In genomic region chr17:7294614-7295153, GRCh38 we compare ENCODE assay signal across 1 cellular context.
TF ChIP-seq lines count a peak whose summit lies in the region.

Gene YBX2 (minus strand): TSS chr17:7294639. CDS start chr17:7294500, 139 bp downstream.

TF ChIP-seq in WTC11, 78 proteins besides CTCF, POLR2A, EP300 and RAD21 (continued from another document):
- TF ChIP-seq, protein P1, sequence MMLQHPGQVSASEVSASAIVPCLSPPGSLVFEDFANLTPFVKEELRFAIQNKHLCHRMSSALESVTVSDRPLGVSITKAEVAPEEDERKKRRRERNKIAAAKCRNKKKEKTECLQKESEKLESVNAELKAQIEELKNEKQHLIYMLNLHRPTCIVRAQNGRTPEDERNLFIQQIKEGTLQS (CRISPR knock-in tag; conservative IDR thresholded peaks at IDR 0.05) = no peak
- TF ChIP-seq, protein P2, sequence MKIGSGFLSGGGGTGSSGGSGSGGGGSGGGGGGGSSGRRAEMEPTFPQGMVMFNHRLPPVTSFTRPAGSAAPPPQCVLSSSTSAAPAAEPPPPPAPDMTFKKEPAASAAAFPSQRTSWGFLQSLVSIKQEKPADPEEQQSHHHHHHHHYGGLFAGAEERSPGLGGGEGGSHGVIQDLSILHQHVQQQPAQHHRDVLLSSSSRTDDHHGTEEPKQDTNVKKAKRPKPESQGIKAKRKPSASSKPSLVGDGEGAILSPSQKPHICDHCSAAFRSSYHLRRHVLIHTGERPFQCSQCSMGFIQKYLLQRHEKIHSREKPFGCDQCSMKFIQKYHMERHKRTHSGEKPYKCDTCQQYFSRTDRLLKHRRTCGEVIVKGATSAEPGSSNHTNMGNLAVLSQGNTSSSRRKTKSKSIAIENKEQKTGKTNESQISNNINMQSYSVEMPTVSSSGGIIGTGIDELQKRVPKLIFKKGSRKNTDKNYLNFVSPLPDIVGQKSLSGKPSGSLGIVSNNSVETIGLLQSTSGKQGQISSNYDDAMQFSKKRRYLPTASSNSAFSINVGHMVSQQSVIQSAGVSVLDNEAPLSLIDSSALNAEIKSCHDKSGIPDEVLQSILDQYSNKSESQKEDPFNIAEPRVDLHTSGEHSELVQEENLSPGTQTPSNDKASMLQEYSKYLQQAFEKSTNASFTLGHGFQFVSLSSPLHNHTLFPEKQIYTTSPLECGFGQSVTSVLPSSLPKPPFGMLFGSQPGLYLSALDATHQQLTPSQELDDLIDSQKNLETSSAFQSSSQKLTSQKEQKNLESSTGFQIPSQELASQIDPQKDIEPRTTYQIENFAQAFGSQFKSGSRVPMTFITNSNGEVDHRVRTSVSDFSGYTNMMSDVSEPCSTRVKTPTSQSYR (CRISPR knock-in tag; IDR thresholded peaks at IDR 0.05) = peak; percentile 87
- TF ChIP-seq ZNF219 (CRISPR knock-in tag; IDR thresholded peaks at IDR 0.05; ENCODE audit: borderline replicate concordance) (no peak), FOXK1 (CRISPR knock-in tag; IDR thresholded peaks at IDR 0.05) (peak; percentile 57; the same call in 1 of the 2 replicates), ZNF232 (CRISPR knock-in tag; IDR thresholded peaks at IDR 0.05) (peak; percentile 67; the same call in 1 of the 2 replicates)
- TF ChIP-seq, protein P3, sequence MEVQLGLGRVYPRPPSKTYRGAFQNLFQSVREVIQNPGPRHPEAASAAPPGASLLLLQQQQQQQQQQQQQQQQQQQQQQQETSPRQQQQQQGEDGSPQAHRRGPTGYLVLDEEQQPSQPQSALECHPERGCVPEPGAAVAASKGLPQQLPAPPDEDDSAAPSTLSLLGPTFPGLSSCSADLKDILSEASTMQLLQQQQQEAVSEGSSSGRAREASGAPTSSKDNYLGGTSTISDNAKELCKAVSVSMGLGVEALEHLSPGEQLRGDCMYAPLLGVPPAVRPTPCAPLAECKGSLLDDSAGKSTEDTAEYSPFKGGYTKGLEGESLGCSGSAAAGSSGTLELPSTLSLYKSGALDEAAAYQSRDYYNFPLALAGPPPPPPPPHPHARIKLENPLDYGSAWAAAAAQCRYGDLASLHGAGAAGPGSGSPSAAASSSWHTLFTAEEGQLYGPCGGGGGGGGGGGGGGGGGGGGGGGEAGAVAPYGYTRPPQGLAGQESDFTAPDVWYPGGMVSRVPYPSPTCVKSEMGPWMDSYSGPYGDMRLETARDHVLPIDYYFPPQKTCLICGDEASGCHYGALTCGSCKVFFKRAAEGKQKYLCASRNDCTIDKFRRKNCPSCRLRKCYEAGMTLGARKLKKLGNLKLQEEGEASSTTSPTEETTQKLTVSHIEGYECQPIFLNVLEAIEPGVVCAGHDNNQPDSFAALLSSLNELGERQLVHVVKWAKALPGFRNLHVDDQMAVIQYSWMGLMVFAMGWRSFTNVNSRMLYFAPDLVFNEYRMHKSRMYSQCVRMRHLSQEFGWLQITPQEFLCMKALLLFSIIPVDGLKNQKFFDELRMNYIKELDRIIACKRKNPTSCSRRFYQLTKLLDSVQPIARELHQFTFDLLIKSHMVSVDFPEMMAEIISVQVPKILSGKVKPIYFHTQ (CRISPR knock-in tag; IDR thresholded peaks at IDR 0.05) = no peak
- TF ChIP-seq, protein P4, sequence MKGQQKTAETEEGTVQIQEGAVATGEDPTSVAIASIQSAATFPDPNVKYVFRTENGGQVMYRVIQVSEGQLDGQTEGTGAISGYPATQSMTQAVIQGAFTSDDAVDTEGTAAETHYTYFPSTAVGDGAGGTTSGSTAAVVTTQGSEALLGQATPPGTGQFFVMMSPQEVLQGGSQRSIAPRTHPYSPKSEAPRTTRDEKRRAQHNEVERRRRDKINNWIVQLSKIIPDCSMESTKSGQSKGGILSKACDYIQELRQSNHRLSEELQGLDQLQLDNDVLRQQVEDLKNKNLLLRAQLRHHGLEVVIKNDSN (CRISPR knock-in tag; IDR thresholded peaks at IDR 0.05) = peak; percentile 90
